In the genomic region with DNA sequence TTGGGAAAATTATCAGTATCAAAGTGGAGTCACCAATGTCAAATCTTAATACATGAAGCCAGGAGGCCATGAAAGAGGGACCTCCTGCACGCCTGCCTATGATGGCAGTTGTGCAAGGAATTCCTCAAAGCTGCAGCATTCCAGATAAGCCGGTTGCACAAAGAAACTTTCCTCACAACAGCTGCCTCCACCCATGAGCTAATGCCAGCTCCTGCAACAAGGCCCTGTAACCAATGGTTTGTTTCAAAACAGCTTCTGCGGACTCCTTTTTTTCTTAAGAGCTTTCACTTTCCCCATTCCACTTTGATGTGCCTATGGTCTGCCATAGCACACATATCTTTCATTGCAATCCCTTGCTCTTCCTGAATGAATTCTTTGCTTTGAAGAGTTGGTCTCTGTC, we compare ENCODE assay signal across 30 cellular contexts. TPM values are rescaled to one million over a fixed set of nuclear protein-coding genes. Genes with fewer than 3 reads are reported as not detected.
"Had no signal": no experiment of that assay in that cellular context is flagged by ENCODE, and none has a peak within 500 bp of the region (broad histone marks: within the 10 kb centered on the region; RNA-seq: fewer than 3 reads in every experiment).

No MANE protein-coding gene starts in this region.

- H3K36me3 Mint-ChIP-seq: mesothelial cell of epicardium, naive B cell had no signal

- DNase-seq: colonic mucosa; cortex of kidney; effector CD8-positive, alpha-beta T cell; effector memory CD8-positive, alpha-beta T cell; endodermal cell; erythroblast; esophagus squamous epithelium; foreskin fibroblast; foreskin melanocyte; gastrocnemius medialis; glutamatergic neuron; head of caudate nucleus; heart right ventricle; hippocampal formation; left cardiac atrium; left lung; left ventricle myocardium superior; lower lobe of right lung; mesenchymal stem cell; mucosa of descending colon; naive B cell had no signal

- H3K27ac ChIP-seq: colonic mucosa, epithelial cell of prostate, esophagus squamous epithelium, gastrocnemius medialis, heart right ventricle, left lung, lower lobe of right lung had no signal

- H3K27ac Mint-ChIP-seq: dendritic cell treated with granulocyte-macrophage colony-stimulating factor and Interleukin-4, amounts not matched to agents 40 ng/mL and 50 ng/mL, for 4 days; effector memory CD8-positive, alpha-beta T cell; endodermal cell; mesothelial cell of epicardium had no signal

- H3K9me3 ChIP-seq: colonic mucosa, esophagus squamous epithelium, gastrocnemius medialis, heart right ventricle, left lung, lower lobe of right lung, mucosa of descending colon had no signal

- H3K9me3 Mint-ChIP-seq: dendritic cell treated with granulocyte-macrophage colony-stimulating factor and Interleukin-4, amounts not matched to agents 40 ng/mL and 50 ng/mL, for 4 days; endodermal cell; mesothelial cell of epicardium; naive B cell had no signal

- H3K27me3 ChIP-seq: colonic mucosa had no signal

- H3K4me1 ChIP-seq: colonic mucosa, esophagus squamous epithelium, gastrocnemius medialis, heart right ventricle, left lung, lower lobe of right lung had no signal

- ATAC-seq: effector memory CD8-positive, alpha-beta T cell; esophagus mucosa; gastrocnemius medialis; heart right ventricle; left cardiac atrium; left lung; left ventricle myocardium superior; lower lobe of right lung; mucosa of descending colon had no signal

- H3K4me1 Mint-ChIP-seq: endodermal cell, mesothelial cell of epicardium had no signal

- H3K36me3 ChIP-seq: colonic mucosa, esophagus squamous epithelium, gastrocnemius medialis, heart right ventricle, left lung, lower lobe of right lung had no signal

- H3K4me3 Mint-ChIP-seq: dendritic cell treated with granulocyte-macrophage colony-stimulating factor and Interleukin-4, amounts not matched to agents 40 ng/mL and 50 ng/mL, for 4 days; effector memory CD8-positive, alpha-beta T cell; endodermal cell; mesothelial cell of epicardium; naive B cell had no signal

- FAIRE-seq: endometrium, islet of Langerhans, keratinocyte had no signal

- H3K27me3 Mint-ChIP-seq: effector memory CD8-positive, alpha-beta T cell had no signal

- H3K4me3 ChIP-seq: colonic mucosa, esophagus squamous epithelium, gastrocnemius medialis, heart right ventricle, left lung, lower lobe of right lung, mucosa of descending colon had no signal

RNA-seq across cellular contexts. Expression of gene TMEM200C, which starts 22.4 kb away (rescaled TPM):
- total RNA-seq: lung microvascular endothelial cell, myocyte had no signal
